16 cellular contexts compared by ENCODE assay signal in genomic region chr16:78269251-78269650, GRCh38.
A peak's percentile ranks its signal among the peaks of the same experiment; 100 is the strongest.
DNase-seq lines count a peak whose midpoint lies in the region; ATAC-seq lines count a peak whose summit lies in the region.
"Had no signal": no experiment of that assay in that cellular context is flagged by ENCODE, and none has a peak within 500 bp of the region (broad histone marks: within the 10 kb centered on the region; RNA-seq: fewer than 3 reads in every experiment).

No MANE protein-coding gene starts in this region.

- H3K9me3 ChIP-seq in endocrine pancreas (ENCODE audit: control insufficient read depth, low read length) = no peaks in the 10 kb centered on the region

- peak overlapping the region; percentile 9 for H3K4me3 ChIP-seq in endocrine pancreas (ENCODE audit: control insufficient read depth, insufficient read depth, low read length)
- H3K4me3 ChIP-seq: BLaER1 had no signal

- no peaks in the 10 kb centered on the region for H3K27me3 ChIP-seq in endocrine pancreas (ENCODE audit: control insufficient read depth, insufficient read depth, low read length)
- H3K27me3 ChIP-seq: BLaER1 had no signal

- H3K36me3 ChIP-seq in endocrine pancreas (ENCODE audit: control insufficient read depth, insufficient read depth, low read length) = no peaks in the 10 kb centered on the region

- H3K4me1 ChIP-seq in endocrine pancreas (ENCODE audit: control insufficient read depth, insufficient read depth, low read length) = no peaks in the 10 kb centered on the region
- H3K4me1 ChIP-seq: BLaER1, Caco-2 had no signal

- ATAC-seq in HG02642 (IDR thresholded peaks at IDR 0.05; ENCODE audit: poor library complexity, unreplicated experiment) = no peak
- no peak for ATAC-seq in HG02938 (IDR thresholded peaks at IDR 0.05; ENCODE audit: unreplicated experiment)
- ATAC-seq: CD8-positive, alpha-beta T cell had no signal

- no peak overlapping the region for H3K9ac ChIP-seq in endocrine pancreas (ENCODE audit: control insufficient read depth, insufficient read depth, low read length)
- H3K9ac ChIP-seq: BLaER1 had no signal

- peak; percentile 25 for DNase-seq in NCI-H2171 treated with DMSO at 0.1 percent for 48 hours (lab: John Stamatoyannopoulos, UW)
- DNase-seq in NCI-H2171 (lab: John Stamatoyannopoulos, UW) = no peak
- peak; percentile 60 for DNase-seq in left kidney (ENCODE audit: low read depth, low spot score)
- DNase-seq in islet precursor cell = no peak
- DNase-seq: Caco-2; CD4-positive, CD25-positive, alpha-beta regulatory T cell; CD8-positive, alpha-beta T cell; DMS153; DMS79; GOT3; H7; HCEC 1CT had no signal

Comparison
In these comparisons a context has a peak if more than half of its experiments do, and no peak if none do; other contexts are left out.
1. DNase-seq: peak in NCI-H2171 treated with DMSO at 0.1 percent for 48 hours (single experiment) and left kidney (single experiment); none in NCI-H2171 (single experiment) and islet precursor cell (single experiment).